8 cellular contexts compared by ENCODE assay signal in the genomic region with DNA sequence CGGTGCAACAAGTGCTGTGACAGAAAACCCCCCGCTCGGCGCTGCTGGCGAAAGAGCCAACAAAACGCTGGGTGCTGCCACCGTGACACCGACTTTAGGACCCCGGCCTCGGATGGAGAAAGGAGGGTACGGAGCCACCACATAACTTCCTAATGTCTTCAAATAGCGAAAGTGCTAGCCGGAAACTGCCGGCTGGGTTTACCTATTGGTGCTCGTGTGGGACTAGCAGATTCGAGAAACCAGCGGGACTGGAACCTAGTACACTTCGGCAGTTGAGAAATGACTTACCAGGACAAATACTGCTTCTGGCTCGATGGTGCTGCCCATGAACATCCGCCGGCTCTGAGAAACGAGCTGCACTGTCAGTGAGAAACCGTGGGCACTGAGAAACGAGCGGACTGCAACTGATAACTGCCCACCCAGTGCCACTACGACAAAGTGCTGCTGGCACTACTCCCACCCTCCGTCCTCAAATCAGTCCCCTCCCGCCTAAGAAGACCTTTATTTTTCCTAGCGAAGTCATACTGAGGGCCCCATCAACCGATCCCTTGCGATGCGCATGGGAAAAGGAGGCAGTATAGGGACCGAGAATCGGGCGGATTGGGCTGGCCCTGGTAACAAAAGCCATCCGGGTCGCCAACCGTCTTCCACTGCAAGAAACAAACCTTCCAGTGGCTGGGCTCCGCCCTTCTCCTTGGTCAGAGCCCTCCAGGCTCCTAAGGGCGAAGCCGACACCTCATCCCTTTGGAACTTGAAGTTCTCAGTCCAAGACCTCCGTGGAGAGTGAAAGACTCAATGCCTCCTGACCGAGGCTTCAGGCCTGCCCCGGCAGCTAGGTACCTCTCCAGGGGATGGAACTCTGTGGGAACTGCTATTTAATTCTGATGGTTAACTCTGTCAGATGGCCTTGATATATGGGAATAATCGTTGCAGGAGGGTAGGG. TPM values are rescaled to one million over a fixed set of nuclear protein-coding genes. Genes with fewer than 3 reads are reported as not detected.
DNase-seq lines count a peak whose midpoint lies in the region; ATAC-seq and TF ChIP-seq lines count a peak whose summit lies in the region.

No MANE protein-coding gene starts in this region.

- POLR2A ChIA-PET in AG04450 (lab: Yijun Ruan, JAX) = interaction anchor here (0.5 to 2.2 kb wide), 3 partner anchors 28 to 68 kb away, joined by 3 to 16 read pairs (median 6); partner anchors contain the start of gene ZNF131

- TF ChIP-seq CTCF in AG04450 (IDR thresholded peaks at IDR 0.05; ENCODE audit: low read depth, low read length) = no peak

- H3K27ac ChIP-seq in AG04450 (ENCODE audit: low read depth, low read length) (peak overlapping the region; percentile 96), cingulate gyrus (ENCODE audit: low read depth, low read length) (peak overlapping the region; percentile 98)

- ATAC-seq in GM18909 (IDR thresholded peaks at IDR 0.05; ENCODE audit: poor library complexity, unreplicated experiment) (peak; percentile 48), HG03280 (IDR thresholded peaks at IDR 0.05; ENCODE audit: unreplicated experiment) (peak; percentile 37)

- CTCF ChIA-PET in AG04450 (lab: Charles Lee) = interaction anchor here (0.9 to 2.4 kb wide), 2 partner anchors 39 to 158 kb away, joined by 5 to 10 read pairs; no protein-coding TSS in a partner anchor

- DNase-seq in AG04450 (ENCODE audit: low read depth, low spot score) (peak; percentile 79), NCI-H446 treated with DMSO at 0.1 percent for 48 hours (lab: John Stamatoyannopoulos, UW) (peak; percentile 82), left kidney (ENCODE audit: low read depth, low spot score) (peak; percentile 97)
- DNase-seq in activated CD4-positive, alpha-beta T cell treated with anti-CD3 and anti-CD28 coated beads for 24 hours (ENCODE audit: low read depth in 2 of 2) = peak; percentile 75 to 77
- DNase-seq in stimulated activated CD4-positive, alpha-beta T cell treated with anti-CD3 and anti-CD28 coated beads, Interleukin-1b, Interleukin-23, amount 100 ng/mL, for 48 hours = peak; percentile 89

- H3K27me3 ChIP-seq in AG04450 (ENCODE audit: control insufficient read depth, insufficient read depth, low read length) = no peaks in the 10 kb centered on the region

- peak overlapping the region; percentile 92 for H3K4me3 ChIP-seq in AG04450 (ENCODE audit: low read depth, low read length)

- H3K9me3 ChIP-seq in AG04450 (ENCODE audit: control insufficient read depth, insufficient read depth, low read length) = no peaks in the 10 kb centered on the region

RNA-seq across cellular contexts. Expression of gene ANXA2R, which starts 27.0 kb away (rescaled TPM):
- 3.7 and 4.9 TPM in 2 replicates for polyA plus RNA-seq in AG04450 (2011; rRNA removed)
- 4.3 and 4.6 TPM in 2 replicates for polyA minus RNA-seq in AG04450 (2011; rRNA and poly(A)+ RNA removed)

RNA-seq across cellular contexts. Expression of gene ZNF131, which starts 53.6 kb away (rescaled TPM):
- 30.4 and 42.5 TPM in 2 replicates for polyA plus RNA-seq in AG04450 (2011; rRNA removed)
- polyA minus RNA-seq in AG04450 (2011; rRNA and poly(A)+ RNA removed) = 32.5 and 37.4 TPM in 2 replicates

Comparison
In these comparisons a context has a peak if more than half of its experiments do, and no peak if none do; other contexts are left out.
1. Peak in every context shown above with its lines: DNase-seq, ATAC-seq, H3K4me3 ChIP-seq and H3K27ac ChIP-seq.